8 cellular contexts compared by ENCODE assay signal in genomic region chr3:161559177-161559998, GRCh38.
DNase-seq lines count a peak whose midpoint lies in the region; ATAC-seq and TF ChIP-seq lines count a peak whose summit lies in the region.

No MANE protein-coding gene starts in this region.

- H3K36me3 ChIP-seq in body of pancreas (replicated peaks in 1 of 2; ENCODE audit: insufficient read depth in 1 of 2, low read depth in 2 of 2) (no peaks in the 10 kb centered on the region), liver (ENCODE audit: control insufficient read depth in 4 of 4, insufficient read depth in 3 of 4, low read depth in 1 of 4, low read length in 3 of 4) (no peaks in the 10 kb centered on the region)

- H3K27me3 Mint-ChIP-seq in activated T-helper 1 cell treated with anti-CD3 and anti-CD28 coated beads, Interleukin-12 subunit alpha, Interleukin-12 subunit beta, Interleukin-2, Interleukin-4 antibody, amounts not matched to agents 30 ng/mL and 10 ng/mL and 1 ng/mL, durations not matched to agents 14 hours and 24 hours and 36 hours (ENCODE audit: insufficient read depth) = no peaks in the 10 kb centered on the region

- intact Hi-C loops in body of pancreas (cut with DNase I) = no loop called here
- intact Hi-C loops in activated T-helper 1 cell treated with anti-CD3 and anti-CD28 coated beads, Interleukin-12 subunit alpha, Interleukin-12 subunit beta, Interleukin-2, Interleukin-4 antibody, amounts not matched to agents 30 ng/mL and 10 ng/mL and 1 ng/mL, durations not matched to agents 14 hours and 24 hours and 36 hours (cut with micrococcal nuclease) = no loop called here

- TF ChIP-seq POLR2A in body of pancreas (IDR thresholded peaks at IDR 0.05) = no peak

- no peaks in the 10 kb centered on the region for H3K9me3 ChIP-seq in body of pancreas
- no peaks in the 10 kb centered on the region for H3K9me3 ChIP-seq in liver (ENCODE audit: control insufficient read depth in 4 of 4, low read length in 3 of 4)

- H3K4me1 ChIP-seq in body of pancreas = no peaks in the 10 kb centered on the region
- peaks cover 0 to 4% (median 0%) of the 10 kb centered on the region in 4 donors for H3K4me1 ChIP-seq in liver (ENCODE audit: control insufficient read depth in 4 of 4, insufficient read depth in 4 of 4, low read length in 3 of 4)

- DNase-seq in DMS153 treated with DMSO at 0.1 percent for 48 hours (lab: John Stamatoyannopoulos, UW; ENCODE audit: unreplicated experiment) (peak; percentile 65), DMS153 (lab: John Stamatoyannopoulos, UW) (no peak), NCI-H524 treated with DMSO at 0.1 percent for 48 hours (lab: John Stamatoyannopoulos, UW) (peak; percentile 53), body of pancreas (peak in 2 of 4 donors; percentile 5 to 10)
- DNase-seq in activated T-helper 1 cell treated with anti-CD3 and anti-CD28 coated beads, Interleukin-12 subunit alpha, Interleukin-12 subunit beta, Interleukin-2, Interleukin-4 antibody, amounts not matched to agents 30 ng/mL and 10 ng/mL and 1 ng/mL, durations not matched to agents 14 hours and 24 hours and 36 hours (ENCODE audit: low spot score) = no peak

- no peak overlapping the region for H3K4me3 Mint-ChIP-seq in activated T-helper 1 cell treated with anti-CD3 and anti-CD28 coated beads, Interleukin-12 subunit alpha, Interleukin-12 subunit beta, Interleukin-2, Interleukin-4 antibody, amounts not matched to agents 30 ng/mL and 10 ng/mL and 1 ng/mL, durations not matched to agents 14 hours and 24 hours and 36 hours

- H3K4me3 ChIP-seq in body of pancreas (no peak overlapping the region), liver (ENCODE audit: low read depth in 1 of 3, low read length in 3 of 3) (no peak overlapping the region)

- TF ChIP-seq CTCF in body of pancreas (IDR thresholded peaks at IDR 0.05) = peak; percentile 30 to 71 (median 57)
- peak; percentile 71 for TF ChIP-seq CTCF in liver (IDR thresholded peaks at IDR 0.05; ENCODE audit: low read depth, low read length, missing input control)

- no peak overlapping the region for H3K27ac Mint-ChIP-seq in activated T-helper 1 cell treated with anti-CD3 and anti-CD28 coated beads, Interleukin-12 subunit alpha, Interleukin-12 subunit beta, Interleukin-2, Interleukin-4 antibody, amounts not matched to agents 30 ng/mL and 10 ng/mL and 1 ng/mL, durations not matched to agents 14 hours and 24 hours and 36 hours

- no peaks in the 10 kb centered on the region for H3K4me1 Mint-ChIP-seq in activated T-helper 1 cell treated with anti-CD3 and anti-CD28 coated beads, Interleukin-12 subunit alpha, Interleukin-12 subunit beta, Interleukin-2, Interleukin-4 antibody, amounts not matched to agents 30 ng/mL and 10 ng/mL and 1 ng/mL, durations not matched to agents 14 hours and 24 hours and 36 hours (ENCODE audit: low read depth)

- 9% methylated on average over 6 of the region's 6 CpGs for WGBS in body of pancreas, 2 donors
- WGBS in liver = 17% methylated on average over 6 of the region's 6 CpGs

- H3K27me3 ChIP-seq in body of pancreas (no peaks in the 10 kb centered on the region), liver (ENCODE audit: control insufficient read depth in 4 of 4, insufficient read depth in 4 of 4, low read length in 3 of 4) (peaks cover 0 to 16% (median 4%) of the 10 kb centered on the region in 4 donors)

- no peak overlapping the region for H3K9ac ChIP-seq in liver (ENCODE audit: low read depth in 1 of 2, low read length in 2 of 2)

- no peaks in the 10 kb centered on the region for H3K36me3 Mint-ChIP-seq in activated T-helper 1 cell treated with anti-CD3 and anti-CD28 coated beads, Interleukin-12 subunit alpha, Interleukin-12 subunit beta, Interleukin-2, Interleukin-4 antibody, amounts not matched to agents 30 ng/mL and 10 ng/mL and 1 ng/mL, durations not matched to agents 14 hours and 24 hours and 36 hours (ENCODE audit: low read depth)

- H3K27ac ChIP-seq in body of pancreas (no peak overlapping the region), liver (ENCODE audit: low read depth in 1 of 2, low read length in 2 of 2) (no peak overlapping the region)

- TF ChIP-seq RAD21 in liver (IDR thresholded peaks at IDR 0.05) = peak; percentile 75 to 79

- ATAC-seq in HG03439 (IDR thresholded peaks at IDR 0.05; ENCODE audit: unreplicated experiment) (peak; percentile 67), body of pancreas (no peak), GM21515 (IDR thresholded peaks at IDR 0.05; ENCODE audit: unreplicated experiment) (no peak)

- no peaks in the 10 kb centered on the region for H3K9me3 Mint-ChIP-seq in activated T-helper 1 cell treated with anti-CD3 and anti-CD28 coated beads, Interleukin-12 subunit alpha, Interleukin-12 subunit beta, Interleukin-2, Interleukin-4 antibody, amounts not matched to agents 30 ng/mL and 10 ng/mL and 1 ng/mL, durations not matched to agents 14 hours and 24 hours and 36 hours

TF ChIP-seq in liver, 16 proteins besides CTCF, POLR2A, EP300 and RAD21:
- TF ChIP-seq HNF4G (IDR thresholded peaks at IDR 0.05) (no peak), TAF1 (conservative IDR thresholded peaks at IDR 0.05) (no peak), FOXA1 (IDR thresholded peaks at IDR 0.05) (no peak), FOXA2 (IDR thresholded peaks at IDR 0.05) (no peak), JUND (IDR thresholded peaks at IDR 0.05) (no peak), MAX (IDR thresholded peaks at IDR 0.05) (no peak), GABPA (IDR thresholded peaks at IDR 0.05 in 1 of 2, conservative IDR thresholded peaks at IDR 0.05 in 1 of 2) (no peak), RXRA (IDR thresholded peaks at IDR 0.05) (no peak), HNF4A (conservative IDR thresholded peaks at IDR 0.05) (no peak), NR2F2 (IDR thresholded peaks at IDR 0.05) (no peak), SP1 (IDR thresholded peaks at IDR 0.05) (no peak), ZBTB33 (IDR thresholded peaks at IDR 0.05) (no peak), EGR1 (IDR thresholded peaks at IDR 0.05; ENCODE audit: low read depth in 2 of 2) (no peak), YY1 (IDR thresholded peaks at IDR 0.05) (no peak), ATF3 (IDR thresholded peaks at IDR 0.05) (no peak), REST (IDR thresholded peaks at IDR 0.05) (no peak)

Comparison
In these comparisons a context has a peak if more than half of its experiments do, and no peak if none do; other contexts are left out.
1. DNase-seq: peak in DMS153 treated with DMSO at 0.1 percent for 48 hours (single experiment) and NCI-H524 treated with DMSO at 0.1 percent for 48 hours (single experiment); none in DMS153 (single experiment) and activated T-helper 1 cell treated with anti-CD3 and anti-CD28 coated beads, Interleukin-12 subunit alpha, Interleukin-12 subunit beta, Interleukin-2, Interleukin-4 antibody, amounts not matched to agents 30 ng/mL and 10 ng/mL and 1 ng/mL, durations not matched to agents 14 hours and 24 hours and 36 hours (single experiment).